In genomic region chr2:15812187-15812830, GRCh38 we compare ENCODE assay signal across 1 cellular context.
TF ChIP-seq lines count a peak whose summit lies in the region.

No MANE protein-coding gene starts in this region.

TF ChIP-seq in HCT116, 20 proteins besides CTCF, POLR2A, EP300 and RAD21 (continued from another document):
- TF ChIP-seq REST (IDR thresholded peaks at IDR 0.05; ENCODE audit: low read depth) (no peak), YY1 (IDR thresholded peaks at IDR 0.05; ENCODE audit: extremely low read depth, insufficient replicate concordance, low read depth, low read length) (no peak)
